In the genomic region with DNA sequence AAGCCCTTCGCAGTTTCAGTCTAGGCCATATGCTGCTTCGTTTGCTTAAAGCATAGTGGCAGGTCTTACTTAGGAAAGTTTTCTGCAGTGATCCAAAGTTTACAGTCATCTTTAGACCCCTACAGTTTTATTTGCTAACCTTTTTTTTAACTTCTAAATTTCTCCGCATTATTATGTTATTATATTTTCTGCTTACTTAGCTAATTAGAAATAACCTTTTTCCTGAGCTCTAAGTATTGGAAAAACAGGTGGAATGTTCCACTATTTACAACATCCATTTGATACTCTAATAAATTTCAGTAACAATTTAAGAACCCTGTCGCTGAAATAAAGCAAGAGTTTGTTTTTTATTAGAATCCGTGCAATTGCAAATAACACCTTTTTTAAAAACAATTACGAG, we compare ENCODE assay signal across 34 cellular contexts. TPM values are rescaled to one million over a fixed set of nuclear protein-coding genes. Genes with fewer than 3 reads are reported as not detected.
"Had no signal": no experiment of that assay in that cellular context is flagged by ENCODE, and none has a peak within 500 bp of the region (broad histone marks: within the 10 kb centered on the region; RNA-seq: fewer than 3 reads in every experiment).

No MANE protein-coding gene starts in this region.

- H3K27ac ChIP-seq: adrenal gland, body of pancreas, brain microvascular endothelial cell, breast epithelium, VCaP had no signal

- ATAC-seq: activated CD8-positive, alpha-beta T cell treated with anti-CD3 and anti-CD28 coated beads for 36 hours; activated naive CD4-positive, alpha-beta T cell treated with anti-CD3 and anti-CD28 coated beads, Interleukin-2, amount 50 U/mL, for 72 hours; activated T-cell treated with anti-CD3 and anti-CD28 coated beads, Interleukin-2, amount 50 U/mL, for 4 hours; activated T-cell treated with anti-CD3 and anti-CD28 coated beads, Interleukin-2, amount 50 U/mL, for 72 hours; activated T-helper 17 cell treated with anti-CD3 and anti-CD28 coated beads, Interleukin-2, amount 50 U/mL, for 72 hours; body of pancreas had no signal

- H3K36me3 ChIP-seq: adrenal gland, brain microvascular endothelial cell, breast epithelium had no signal

- DNase-seq: activated B cell treated with CpG ODN at 0.5 μM for 24 hours; activated CD4-positive, alpha-beta memory T cell treated with anti-CD3 and anti-CD28 coated beads for 36 hours; activated CD4-positive, alpha-beta T cell treated with anti-CD3 and anti-CD28 coated beads for 4 hours; activated CD4-positive, alpha-beta T cell treated with anti-CD3 and anti-CD28 coated beads, Interleukin-2, amount 10 ng/mL, durations not matched to agents 24 days and 14 days; activated CD4-positive, alpha-beta T cell treated with anti-CD3 and anti-CD28 coated beads, Interleukin-2, amount 50 U/mL, for 1 hour; activated CD4-positive, alpha-beta T cell treated with anti-CD3 and anti-CD28 coated beads, Interleukin-2, amount 50 U/mL, for 4 hours; activated CD4-positive, CD25-positive, alpha-beta regulatory T cell treated with anti-CD3 and anti-CD28 coated beads, Interleukin-2, amount 50 U/mL, for 72 hours; activated CD8-positive, alpha-beta memory T cell treated with anti-CD3 and anti-CD28 coated beads, Interleukin-2, amount 50 U/mL, for 4 hours; activated CD8-positive, alpha-beta T cell treated with anti-CD3 and anti-CD28 coated beads for 36 hours; activated effector memory CD4-positive, alpha-beta T cell treated with anti-CD3 and anti-CD28 coated beads, Interleukin-2, amount 50 U/mL, for 16 hours; activated gamma-delta T cell treated with Interleukin-2 at 50 U/mL for 16 hours; activated naive CD4-positive, alpha-beta T cell; activated naive CD4-positive, alpha-beta T cell treated with anti-CD3 and anti-CD28 coated beads for 36 hours; activated naive CD4-positive, alpha-beta T cell treated with anti-CD3 and anti-CD28 coated beads, Interleukin-2, amount 50 U/mL, for 16 hours; activated naive CD8-positive, alpha-beta T cell treated with anti-CD3 and anti-CD28 coated beads for 36 hours; activated T-cell treated with anti-CD3 and anti-CD28 coated beads for 4 hours; activated T-cell treated with anti-CD3 and anti-CD28 coated beads, Interleukin-2, amount 50 U/mL, for 1 hour; activated T-cell treated with anti-CD3 and anti-CD28 coated beads, Interleukin-2, amount 50 U/mL, for 4 hours; activated T-cell treated with anti-CD3 and anti-CD28 coated beads, Interleukin-2, amount 50 U/mL, for 72 hours; adrenal gland; amniotic stem cell; aorta; body of pancreas; brain microvascular endothelial cell; central memory CD4-positive, alpha-beta T cell; T-helper 2 cell; T-helper 9 cell had no signal

- H3K4me1 ChIP-seq: breast epithelium had no signal

- H3K4me3 ChIP-seq: adrenal gland, body of pancreas, breast epithelium had no signal

- FAIRE-seq: astrocyte had no signal

- H3K27me3 ChIP-seq: adrenal gland, brain microvascular endothelial cell, breast epithelium had no signal

- H3K9me3 ChIP-seq: adrenal gland, body of pancreas, breast epithelium had no signal

RNA-seq across cellular contexts. Expression of a gene that starts 4.1 kb away (rescaled TPM):
- total RNA-seq: activated B cell treated with CpG ODN at 0.5 μM for 24 hours; activated CD4-positive, alpha-beta memory T cell treated with anti-CD3 and anti-CD28 coated beads for 36 hours; activated CD4-positive, alpha-beta T cell treated with anti-CD3 and anti-CD28 coated beads, Interleukin-2, amount 10 ng/mL, durations not matched to agents 24 days and 14 days; activated CD8-positive, alpha-beta memory T cell treated with anti-CD3 and anti-CD28 coated beads for 36 hours; activated CD8-positive, alpha-beta T cell treated with anti-CD3 and anti-CD28 coated beads for 36 hours; activated naive CD4-positive, alpha-beta T cell treated with anti-CD3 and anti-CD28 coated beads for 36 hours; activated naive CD4-positive, alpha-beta T cell treated with anti-CD3 and anti-CD28 coated beads, Interleukin-2, amount 50 U/mL, for 72 hours; activated naive CD8-positive, alpha-beta T cell treated with anti-CD3 and anti-CD28 coated beads for 36 hours; activated T-cell treated with anti-CD3 and anti-CD28 coated beads, Interleukin-2, amount 50 U/mL, for 4 hours; activated T-cell treated with anti-CD3 and anti-CD28 coated beads, Interleukin-2, amount 50 U/mL, for 72 hours; activated T-helper 1 cell treated with anti-CD3 and anti-CD28 coated beads, Interleukin-12 subunit alpha, Interleukin-12 subunit beta, Interleukin-2, Interleukin-4 antibody, amounts not matched to agents 30 ng/mL and 10 ng/mL and 1 ng/mL, durations not matched to agents 14 hours and 24 hours and 36 hours; activated T-helper 17 cell treated with anti-CD3 and anti-CD28 coated beads, Interleukin-2, amount 50 U/mL, for 72 hours; aorta; astrocyte had no signal

RNA-seq across cellular contexts. Expression of a gene that starts 18.2 kb away (rescaled TPM):
- total RNA-seq: activated B cell treated with CpG ODN at 0.5 μM for 24 hours; activated CD4-positive, alpha-beta memory T cell treated with anti-CD3 and anti-CD28 coated beads for 36 hours; activated CD4-positive, alpha-beta T cell treated with anti-CD3 and anti-CD28 coated beads, Interleukin-2, amount 10 ng/mL, durations not matched to agents 24 days and 14 days; activated CD8-positive, alpha-beta memory T cell treated with anti-CD3 and anti-CD28 coated beads for 36 hours; activated CD8-positive, alpha-beta T cell treated with anti-CD3 and anti-CD28 coated beads for 36 hours; activated naive CD4-positive, alpha-beta T cell treated with anti-CD3 and anti-CD28 coated beads for 36 hours; activated naive CD4-positive, alpha-beta T cell treated with anti-CD3 and anti-CD28 coated beads, Interleukin-2, amount 50 U/mL, for 72 hours; activated naive CD8-positive, alpha-beta T cell treated with anti-CD3 and anti-CD28 coated beads for 36 hours; activated T-cell treated with anti-CD3 and anti-CD28 coated beads, Interleukin-2, amount 50 U/mL, for 4 hours; activated T-cell treated with anti-CD3 and anti-CD28 coated beads, Interleukin-2, amount 50 U/mL, for 72 hours; activated T-helper 1 cell treated with anti-CD3 and anti-CD28 coated beads, Interleukin-12 subunit alpha, Interleukin-12 subunit beta, Interleukin-2, Interleukin-4 antibody, amounts not matched to agents 30 ng/mL and 10 ng/mL and 1 ng/mL, durations not matched to agents 14 hours and 24 hours and 36 hours; activated T-helper 17 cell treated with anti-CD3 and anti-CD28 coated beads, Interleukin-2, amount 50 U/mL, for 72 hours; aorta had no signal
- polyA plus RNA-seq: aorta had no signal
